Comparison of ENCODE assay signal across 3 cellular contexts in genomic region chr2:127621981-127622431, GRCh38.
TF ChIP-seq lines count a peak whose summit lies in the region.

No MANE protein-coding gene starts in this region.

TF ChIP-seq in SK-N-SH, 30 proteins besides CTCF, POLR2A, EP300 and RAD21:
- TF ChIP-seq TCF12 (IDR thresholded peaks at IDR 0.05) (no peak), NRF1 (IDR thresholded peaks at IDR 0.05; ENCODE audit: low read depth, low read length) (no peak), FOSL2 (IDR thresholded peaks at IDR 0.05; ENCODE audit: borderline replicate concordance, low read depth) (no peak)
- TF ChIP-seq, protein P1, sequence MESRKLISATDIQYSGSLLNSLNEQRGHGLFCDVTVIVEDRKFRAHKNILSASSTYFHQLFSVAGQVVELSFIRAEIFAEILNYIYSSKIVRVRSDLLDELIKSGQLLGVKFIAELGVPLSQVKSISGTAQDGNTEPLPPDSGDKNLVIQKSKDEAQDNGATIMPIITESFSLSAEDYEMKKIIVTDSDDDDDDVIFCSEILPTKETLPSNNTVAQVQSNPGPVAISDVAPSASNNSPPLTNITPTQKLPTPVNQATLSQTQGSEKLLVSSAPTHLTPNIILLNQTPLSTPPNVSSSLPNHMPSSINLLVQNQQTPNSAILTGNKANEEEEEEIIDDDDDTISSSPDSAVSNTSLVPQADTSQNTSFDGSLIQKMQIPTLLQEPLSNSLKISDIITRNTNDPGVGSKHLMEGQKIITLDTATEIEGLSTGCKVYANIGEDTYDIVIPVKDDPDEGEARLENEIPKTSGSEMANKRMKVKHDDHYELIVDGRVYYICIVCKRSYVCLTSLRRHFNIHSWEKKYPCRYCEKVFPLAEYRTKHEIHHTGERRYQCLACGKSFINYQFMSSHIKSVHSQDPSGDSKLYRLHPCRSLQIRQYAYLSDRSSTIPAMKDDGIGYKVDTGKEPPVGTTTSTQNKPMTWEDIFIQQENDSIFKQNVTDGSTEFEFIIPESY (IDR thresholded peaks at IDR 0.05; ENCODE audit: borderline replicate concordance, low read depth): no peak
- TF ChIP-seq, protein P2, sequence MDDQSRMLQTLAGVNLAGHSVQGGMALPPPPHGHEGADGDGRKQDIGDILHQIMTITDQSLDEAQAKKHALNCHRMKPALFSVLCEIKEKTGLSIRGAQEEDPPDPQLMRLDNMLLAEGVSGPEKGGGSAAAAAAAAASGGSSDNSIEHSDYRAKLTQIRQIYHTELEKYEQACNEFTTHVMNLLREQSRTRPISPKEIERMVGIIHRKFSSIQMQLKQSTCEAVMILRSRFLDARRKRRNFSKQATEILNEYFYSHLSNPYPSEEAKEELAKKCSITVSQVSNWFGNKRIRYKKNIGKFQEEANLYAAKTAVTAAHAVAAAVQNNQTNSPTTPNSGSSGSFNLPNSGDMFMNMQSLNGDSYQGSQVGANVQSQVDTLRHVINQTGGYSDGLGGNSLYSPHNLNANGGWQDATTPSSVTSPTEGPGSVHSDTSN (IDR thresholded peaks at IDR 0.05): no peak

TF ChIP-seq in SK-N-SH treated with all-trans-retinoic acid at 6 μM for 48 hours, 23 proteins besides CTCF, POLR2A, EP300 and RAD21:
- TF ChIP-seq GLIS3 (CRISPR knock-in tag; IDR thresholded peaks at IDR 0.05): no peak
- TF ChIP-seq ESRRG (CRISPR knock-in tag; IDR thresholded peaks at IDR 0.05): no peak
- TF ChIP-seq ZFP30 (CRISPR knock-in tag; IDR thresholded peaks at IDR 0.05): no peak
- TF ChIP-seq ZC3H10 (CRISPR knock-in tag; IDR thresholded peaks at IDR 0.05): no peak
- TF ChIP-seq BACH2 (CRISPR knock-in tag; IDR thresholded peaks at IDR 0.05; ENCODE audit: borderline replicate concordance): no peak
- TF ChIP-seq ZNF70 (CRISPR knock-in tag; IDR thresholded peaks at IDR 0.05): no peak
- TF ChIP-seq ZNF8 (CRISPR knock-in tag; IDR thresholded peaks at IDR 0.05): no peak
- TF ChIP-seq ARNTL (CRISPR knock-in tag; IDR thresholded peaks at IDR 0.05; ENCODE audit: borderline replicate concordance, low read depth): no peak
- TF ChIP-seq, protein P3, sequence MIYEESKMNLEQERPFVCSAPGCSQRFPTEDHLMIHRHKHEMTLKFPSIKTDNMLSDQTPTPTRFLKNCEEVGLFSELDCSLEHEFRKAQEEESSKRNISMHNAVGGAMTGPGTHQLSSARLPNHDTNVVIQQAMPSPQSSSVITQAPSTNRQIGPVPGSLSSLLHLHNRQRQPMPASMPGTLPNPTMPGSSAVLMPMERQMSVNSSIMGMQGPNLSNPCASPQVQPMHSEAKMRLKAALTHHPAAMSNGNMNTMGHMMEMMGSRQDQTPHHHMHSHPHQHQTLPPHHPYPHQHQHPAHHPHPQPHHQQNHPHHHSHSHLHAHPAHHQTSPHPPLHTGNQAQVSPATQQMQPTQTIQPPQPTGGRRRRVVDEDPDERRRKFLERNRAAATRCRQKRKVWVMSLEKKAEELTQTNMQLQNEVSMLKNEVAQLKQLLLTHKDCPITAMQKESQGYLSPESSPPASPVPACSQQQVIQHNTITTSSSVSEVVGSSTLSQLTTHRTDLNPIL (CRISPR knock-in tag; IDR thresholded peaks at IDR 0.05; ENCODE audit: low read depth): no peak
- TF ChIP-seq POU6F1 (CRISPR knock-in tag; IDR thresholded peaks at IDR 0.05; ENCODE audit: borderline replicate concordance, low read depth): no peak

TF ChIP-seq in H1, 55 proteins besides CTCF, POLR2A, EP300 and RAD21:
- TF ChIP-seq POU5F1 (IDR thresholded peaks at IDR 0.05; ENCODE audit: low read depth, low read length) (no peak), ASH2L (IDR thresholded peaks at IDR 0.05; ENCODE audit: low read length) (no peak), HDAC2 (IDR thresholded peaks at IDR 0.05; ENCODE audit: borderline replicate concordance in 1 of 2, low read depth in 2 of 2, low read length in 2 of 2) (no peak)
